In genomic region chr6:125884656-125885055, GRCh38 we compare ENCODE assay signal across 21 cellular contexts.
"Had no signal": no experiment of that assay in that cellular context is flagged by ENCODE, and none has a peak within 500 bp of the region (broad histone marks: within the 10 kb centered on the region; RNA-seq: fewer than 3 reads in every experiment).

No MANE protein-coding gene starts in this region.

- H3K9me3 ChIP-seq: adrenal gland, esophagus squamous epithelium, heart right ventricle, left ventricle myocardium inferior, tibial nerve had no signal

- ATAC-seq: activated CD4-positive, alpha-beta T cell treated with anti-CD3 and anti-CD28 coated beads for 36 hours; activated naive CD4-positive, alpha-beta T cell treated with anti-CD3 and anti-CD28 coated beads, Interleukin-2, amount 50 U/mL, for 72 hours; effector memory CD8-positive, alpha-beta T cell; heart right ventricle; WTC11 had no signal

- H3K4me3 Mint-ChIP-seq: activated CD4-positive, alpha-beta memory T cell treated with anti-CD3 and anti-CD28 coated beads for 36 hours; activated CD4-positive, alpha-beta T cell treated with anti-CD3 and anti-CD28 coated beads for 36 hours; activated T-helper 1 cell treated with anti-CD3 and anti-CD28 coated beads, Interleukin-12 subunit alpha, Interleukin-12 subunit beta, Interleukin-2, Interleukin-4 antibody, amounts not matched to agents 30 ng/mL and 10 ng/mL and 1 ng/mL, durations not matched to agents 14 hours and 24 hours and 36 hours; effector memory CD8-positive, alpha-beta T cell; naive B cell; neural progenitor cell; WTC11 had no signal

- H2AFZ ChIP-seq: neural progenitor cell had no signal

- H3K36me3 ChIP-seq: neural progenitor cell had no signal

- H3K27me3 ChIP-seq: adrenal gland, esophagus squamous epithelium, heart right ventricle, neural progenitor cell, tibial nerve had no signal

- H3K4me1 Mint-ChIP-seq: activated CD4-positive, alpha-beta T cell treated with anti-CD3 and anti-CD28 coated beads for 36 hours; naive B cell; neural progenitor cell had no signal

- H3K36me3 Mint-ChIP-seq: activated naive CD4-positive, alpha-beta T cell treated with anti-CD3 and anti-CD28 coated beads, Interleukin-2, amount 50 U/mL, for 72 hours; neural progenitor cell had no signal

- DNase-seq: activated CD4-positive, alpha-beta memory T cell treated with anti-CD3 and anti-CD28 coated beads for 36 hours; activated CD4-positive, alpha-beta T cell treated with anti-CD3 and anti-CD28 coated beads for 36 hours; activated gamma-delta T cell treated with Interleukin-2 at 50 U/mL for 16 hours; activated T-cell treated with anti-CD3 and anti-CD28 coated beads for 4 hours; adrenal gland; effector memory CD8-positive, alpha-beta T cell; esophagus squamous epithelium; heart right ventricle; left ventricle myocardium inferior; mammary epithelial cell; naive B cell; stimulated activated CD4-positive, alpha-beta T cell treated with anti-CD3 and anti-CD28 coated beads, Interleukin-12 subunit alpha, Interleukin-12 subunit beta, amount 100 ng/mL, for 4 hours; stimulated activated CD4-positive, alpha-beta T cell treated with anti-CD3 and anti-CD28 coated beads, Interleukin-1b, Interleukin-23, amount 100 ng/mL, for 48 hours; stimulated activated CD8-positive, alpha-beta memory T cell treated with anti-CD3 and anti-CD28 coated beads, Interleukin-4, amount 100 ng/mL, for 48 hours; stimulated activated naive CD4-positive, alpha-beta T cell had no signal

- H3K4me2 ChIP-seq: neural progenitor cell had no signal

- H3K27ac ChIP-seq: adrenal gland, esophagus squamous epithelium, heart right ventricle, left ventricle myocardium inferior, neural progenitor cell, tibial nerve had no signal

- H3K27me3 Mint-ChIP-seq: activated CD4-positive, alpha-beta memory T cell treated with anti-CD3 and anti-CD28 coated beads for 36 hours; activated CD4-positive, alpha-beta T cell treated with anti-CD3 and anti-CD28 coated beads for 36 hours; effector memory CD8-positive, alpha-beta T cell; naive B cell; progenitor cell of endocrine pancreas had no signal

- H3K4me3 ChIP-seq: adrenal gland, esophagus squamous epithelium, heart right ventricle, left ventricle myocardium inferior, neural progenitor cell, tibial nerve had no signal

- H3K27ac Mint-ChIP-seq: activated CD4-positive, alpha-beta memory T cell treated with anti-CD3 and anti-CD28 coated beads for 36 hours; activated CD4-positive, alpha-beta T cell treated with anti-CD3 and anti-CD28 coated beads for 36 hours; activated naive CD4-positive, alpha-beta T cell treated with anti-CD3 and anti-CD28 coated beads, Interleukin-2, amount 50 U/mL, for 72 hours; activated T-helper 1 cell treated with anti-CD3 and anti-CD28 coated beads, Interleukin-12 subunit alpha, Interleukin-12 subunit beta, Interleukin-2, Interleukin-4 antibody, amounts not matched to agents 30 ng/mL and 10 ng/mL and 1 ng/mL, durations not matched to agents 14 hours and 24 hours and 36 hours; effector memory CD8-positive, alpha-beta T cell; neural progenitor cell; progenitor cell of endocrine pancreas; WTC11 had no signal

- H3K4me1 ChIP-seq: esophagus squamous epithelium, heart right ventricle, left ventricle myocardium inferior, neural progenitor cell, tibial nerve had no signal

- H3K9ac ChIP-seq: neural progenitor cell had no signal

- H3K9me3 Mint-ChIP-seq: activated CD4-positive, alpha-beta memory T cell treated with anti-CD3 and anti-CD28 coated beads for 36 hours; activated naive CD4-positive, alpha-beta T cell treated with anti-CD3 and anti-CD28 coated beads, Interleukin-2, amount 50 U/mL, for 72 hours; activated T-helper 1 cell treated with anti-CD3 and anti-CD28 coated beads, Interleukin-12 subunit alpha, Interleukin-12 subunit beta, Interleukin-2, Interleukin-4 antibody, amounts not matched to agents 30 ng/mL and 10 ng/mL and 1 ng/mL, durations not matched to agents 14 hours and 24 hours and 36 hours; effector memory CD8-positive, alpha-beta T cell; naive B cell; neural progenitor cell; WTC11 had no signal
